Comparison of ENCODE assay signal across 35 cellular contexts in genomic region chr18:50933684-50934083, GRCh38.
"Had no signal": no experiment of that assay in that cellular context is flagged by ENCODE, and none has a peak within 500 bp of the region (broad histone marks: within the 10 kb centered on the region; RNA-seq: fewer than 3 reads in every experiment).

No MANE protein-coding gene starts in this region.

- H3K36me3 ChIP-seq: adrenal gland, brain microvascular endothelial cell, breast epithelium had no signal

- H3K9me3 ChIP-seq: adrenal gland, body of pancreas, breast epithelium had no signal

- H3K27ac Mint-ChIP-seq: activated B cell treated with CpG ODN at 0.5 μM for 24 hours; activated CD4-positive, alpha-beta memory T cell treated with anti-CD3 and anti-CD28 coated beads for 36 hours; activated CD4-positive, alpha-beta T cell treated with anti-CD3 and anti-CD28 coated beads, Interleukin-2, amount 10 ng/mL, durations not matched to agents 7 days and 5 days; activated CD8-positive, alpha-beta T cell treated with anti-CD3 and anti-CD28 coated beads for 36 hours; activated naive CD4-positive, alpha-beta T cell treated with anti-CD3 and anti-CD28 coated beads for 36 hours; activated naive CD8-positive, alpha-beta T cell treated with anti-CD3 and anti-CD28 coated beads for 36 hours; activated T-cell treated with anti-CD3 and anti-CD28 coated beads, Interleukin-2, amount 50 U/mL, for 72 hours; activated T-helper 1 cell treated with anti-CD3 and anti-CD28 coated beads, Interleukin-12 subunit alpha, Interleukin-12 subunit beta, Interleukin-2, Interleukin-4 antibody, amounts not matched to agents 30 ng/mL and 10 ng/mL and 1 ng/mL, durations not matched to agents 14 hours and 24 hours and 36 hours; activated T-helper 17 cell treated with anti-CD3 and anti-CD28 coated beads, Interleukin-2, amount 50 U/mL, for 72 hours; T-helper 1 cell treated with Interleukin-12 subunit alpha and Interleukin-12 subunit beta and Interleukin-4 antibody, amounts not matched to agents 30 μg/mL and 1 μg/mL, for 36 hours; T-helper 2 cell treated with Interferon-gamma antibody and Interleukin-4, amounts not matched to agents 5 μg/mL and 100 μg/mL, for 36 hours had no signal

- DNase-seq: activated B cell treated with CpG ODN at 0.5 μM for 24 hours; activated CD4-positive, alpha-beta memory T cell treated with anti-CD3 and anti-CD28 coated beads for 36 hours; activated CD4-positive, alpha-beta T cell treated with anti-CD3 and anti-CD28 coated beads for 4 hours; activated CD4-positive, alpha-beta T cell treated with anti-CD3 and anti-CD28 coated beads, Interleukin-2, amount 10 ng/mL, durations not matched to agents 7 days and 5 days; activated CD4-positive, CD25-positive, alpha-beta regulatory T cell treated with anti-CD3 and anti-CD28 coated beads, Interleukin-2, amount 50 U/mL, for 72 hours; activated CD8-positive, alpha-beta memory T cell treated with anti-CD3 and anti-CD28 coated beads, Interleukin-2, amount 50 U/mL, for 4 hours; activated CD8-positive, alpha-beta T cell treated with anti-CD3 and anti-CD28 coated beads for 36 hours; activated effector memory CD4-positive, alpha-beta T cell treated with anti-CD3 and anti-CD28 coated beads, Interleukin-2, amount 50 U/mL, for 16 hours; activated gamma-delta T cell treated with Interleukin-2 at 50 U/mL for 16 hours; activated naive CD4-positive, alpha-beta T cell; activated naive CD4-positive, alpha-beta T cell treated with anti-CD3 and anti-CD28 coated beads for 36 hours; activated naive CD4-positive, alpha-beta T cell treated with anti-CD3 and anti-CD28 coated beads, Interleukin-2, amount 50 U/mL, for 16 hours; activated naive CD8-positive, alpha-beta T cell treated with anti-CD3 and anti-CD28 coated beads for 36 hours; activated T-cell treated with anti-CD3 and anti-CD28 coated beads for 4 hours; activated T-cell treated with anti-CD3 and anti-CD28 coated beads, Interleukin-2, amount 50 U/mL, for 1 hour; activated T-cell treated with anti-CD3 and anti-CD28 coated beads, Interleukin-2, amount 50 U/mL, for 4 hours; activated T-cell treated with anti-CD3 and anti-CD28 coated beads, Interleukin-2, amount 50 U/mL, for 72 hours; adrenal gland; amniotic stem cell; aorta; body of pancreas; brain microvascular endothelial cell; caudate nucleus; cerebellar nuclear complex; T-helper 1 cell; T-helper 2 cell; T-helper 9 cell had no signal

- H3K27ac ChIP-seq: adrenal gland, body of pancreas, brain microvascular endothelial cell, breast epithelium, VCaP had no signal

- ATAC-seq: activated CD8-positive, alpha-beta T cell treated with anti-CD3 and anti-CD28 coated beads for 36 hours; activated naive CD4-positive, alpha-beta T cell treated with anti-CD3 and anti-CD28 coated beads, Interleukin-2, amount 50 U/mL, for 72 hours; activated T-cell treated with anti-CD3 and anti-CD28 coated beads, Interleukin-2, amount 50 U/mL, for 4 hours; activated T-cell treated with anti-CD3 and anti-CD28 coated beads, Interleukin-2, amount 50 U/mL, for 72 hours; activated T-helper 17 cell treated with anti-CD3 and anti-CD28 coated beads, Interleukin-2, amount 50 U/mL, for 72 hours; body of pancreas had no signal

- H3K4me3 Mint-ChIP-seq: activated B cell treated with CpG ODN at 0.5 μM for 24 hours; activated CD4-positive, alpha-beta memory T cell treated with anti-CD3 and anti-CD28 coated beads for 36 hours; activated CD4-positive, alpha-beta T cell treated with anti-CD3 and anti-CD28 coated beads, Interleukin-2, amount 10 ng/mL, durations not matched to agents 7 days and 5 days; activated CD8-positive, alpha-beta T cell treated with anti-CD3 and anti-CD28 coated beads for 36 hours; activated naive CD4-positive, alpha-beta T cell treated with anti-CD3 and anti-CD28 coated beads for 36 hours; activated naive CD8-positive, alpha-beta T cell treated with anti-CD3 and anti-CD28 coated beads for 36 hours; activated T-cell treated with anti-CD3 and anti-CD28 coated beads, Interleukin-2, amount 50 U/mL, for 4 hours; activated T-cell treated with anti-CD3 and anti-CD28 coated beads, Interleukin-2, amount 50 U/mL, for 72 hours; activated T-helper 1 cell treated with anti-CD3 and anti-CD28 coated beads, Interleukin-12 subunit alpha, Interleukin-12 subunit beta, Interleukin-2, Interleukin-4 antibody, amounts not matched to agents 30 ng/mL and 10 ng/mL and 1 ng/mL, durations not matched to agents 14 hours and 24 hours and 36 hours; activated T-helper 17 cell treated with anti-CD3 and anti-CD28 coated beads, Interleukin-2, amount 50 U/mL, for 72 hours; central memory CD8-positive, alpha-beta T cell; T-helper 1 cell treated with Interleukin-12 subunit alpha and Interleukin-12 subunit beta and Interleukin-4 antibody, amounts not matched to agents 30 μg/mL and 1 μg/mL, for 36 hours; T-helper 2 cell treated with Interferon-gamma antibody and Interleukin-4, amounts not matched to agents 5 μg/mL and 100 μg/mL, for 36 hours had no signal

- H3K4me3 ChIP-seq: adrenal gland, body of pancreas, breast epithelium had no signal

- H3K27me3 Mint-ChIP-seq: activated B cell treated with CpG ODN at 0.5 μM for 24 hours; activated CD4-positive, alpha-beta memory T cell treated with anti-CD3 and anti-CD28 coated beads for 36 hours; activated CD4-positive, alpha-beta T cell treated with anti-CD3 and anti-CD28 coated beads, Interleukin-2, amount 10 ng/mL, durations not matched to agents 7 days and 5 days; activated CD8-positive, alpha-beta T cell treated with anti-CD3 and anti-CD28 coated beads for 36 hours; activated naive CD8-positive, alpha-beta T cell treated with anti-CD3 and anti-CD28 coated beads for 36 hours; activated T-helper 17 cell treated with anti-CD3 and anti-CD28 coated beads, Interleukin-2, amount 50 U/mL, for 72 hours; central memory CD8-positive, alpha-beta T cell had no signal

- H3K4me1 Mint-ChIP-seq: activated T-helper 17 cell treated with anti-CD3 and anti-CD28 coated beads, Interleukin-2, amount 50 U/mL, for 72 hours; central memory CD8-positive, alpha-beta T cell had no signal

- H3K9me3 Mint-ChIP-seq: activated B cell treated with CpG ODN at 0.5 μM for 24 hours; activated CD4-positive, alpha-beta memory T cell treated with anti-CD3 and anti-CD28 coated beads for 36 hours; activated CD4-positive, alpha-beta T cell treated with anti-CD3 and anti-CD28 coated beads, Interleukin-2, amount 10 ng/mL, durations not matched to agents 7 days and 5 days; activated CD8-positive, alpha-beta T cell treated with anti-CD3 and anti-CD28 coated beads for 36 hours; activated naive CD4-positive, alpha-beta T cell treated with anti-CD3 and anti-CD28 coated beads for 36 hours; activated naive CD4-positive, alpha-beta T cell treated with anti-CD3 and anti-CD28 coated beads, Interleukin-2, amount 50 U/mL, for 72 hours; activated naive CD8-positive, alpha-beta T cell treated with anti-CD3 and anti-CD28 coated beads for 36 hours; activated T-cell treated with anti-CD3 and anti-CD28 coated beads, Interleukin-2, amount 50 U/mL, for 4 hours; activated T-cell treated with anti-CD3 and anti-CD28 coated beads, Interleukin-2, amount 50 U/mL, for 72 hours; activated T-helper 1 cell treated with anti-CD3 and anti-CD28 coated beads, Interleukin-12 subunit alpha, Interleukin-12 subunit beta, Interleukin-2, Interleukin-4 antibody, amounts not matched to agents 30 ng/mL and 10 ng/mL and 1 ng/mL, durations not matched to agents 14 hours and 24 hours and 36 hours; activated T-helper 17 cell treated with anti-CD3 and anti-CD28 coated beads, Interleukin-2, amount 50 U/mL, for 72 hours; central memory CD8-positive, alpha-beta T cell; T-helper 1 cell treated with Interleukin-12 subunit alpha and Interleukin-12 subunit beta and Interleukin-4 antibody, amounts not matched to agents 30 μg/mL and 1 μg/mL, for 36 hours; T-helper 2 cell treated with Interferon-gamma antibody and Interleukin-4, amounts not matched to agents 5 μg/mL and 100 μg/mL, for 36 hours had no signal

- H3K4me1 ChIP-seq: adrenal gland, body of pancreas, breast epithelium had no signal

- H3K27me3 ChIP-seq: adrenal gland, body of pancreas, brain microvascular endothelial cell, breast epithelium had no signal
